ENCODE assay signal across 1 cellular context in the genomic region with DNA sequence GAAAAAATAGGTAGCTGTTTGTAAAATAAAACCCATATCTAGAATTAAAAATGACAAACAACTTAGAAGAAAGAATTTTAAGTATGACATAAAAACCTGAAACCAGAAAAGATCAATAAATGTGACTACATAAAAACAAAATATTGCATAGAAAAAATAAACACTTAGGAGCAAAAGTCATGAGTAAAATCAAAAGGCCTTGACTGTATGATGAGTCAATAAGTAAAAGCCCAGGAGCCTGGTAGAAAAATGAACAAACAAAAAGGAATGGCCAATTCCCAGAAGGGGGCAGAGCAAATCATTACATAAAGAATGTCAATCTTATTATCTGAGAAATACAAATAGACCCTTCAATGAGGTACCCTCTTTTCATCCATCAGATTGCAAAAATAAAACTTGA.
TF ChIP-seq lines count a peak whose summit lies in the region.

No MANE protein-coding gene starts in this region.

TF ChIP-seq in HepG2, 621 proteins besides CTCF, POLR2A, EP300 and RAD21 (continued from another document and continues in another):
- TF ChIP-seq FOXA1 (IDR thresholded peaks at IDR 0.05) = no peak
- 0 out of 2 replicates have a peak, but pooled peaks have one; percentile 18 for TF ChIP-seq FOXA1 (CRISPR knock-in tag; IDR thresholded peaks at IDR 0.05)
- no peak for TF ChIP-seq ZNF136 (CRISPR knock-in tag; IDR thresholded peaks at IDR 0.05; ENCODE audit: low read depth)
- no peak for TF ChIP-seq HNRNPK (IDR thresholded peaks at IDR 0.05; ENCODE audit: low read depth, low read length, poor library complexity, severe bottlenecking)
- no peak for TF ChIP-seq MIXL1 (CRISPR knock-in tag; IDR thresholded peaks at IDR 0.05)
- 0 out of 2 replicates have a peak, but pooled peaks have one; percentile 17 for TF ChIP-seq NR2F6 (IDR thresholded peaks at IDR 0.05)
- TF ChIP-seq NR2F6 (CRISPR knock-in tag; IDR thresholded peaks at IDR 0.05) = no peak
- no peak for TF ChIP-seq AGO2 (optimal IDR thresholded peaks at IDR 0.05; ENCODE audit: low read depth, low read length)
- TF ChIP-seq SMAD1 (CRISPR knock-in tag; IDR thresholded peaks at IDR 0.05; ENCODE audit: borderline replicate concordance, low read depth) = no peak
- no peak for TF ChIP-seq CEBPG (CRISPR knock-in tag; IDR thresholded peaks at IDR 0.05)
- TF ChIP-seq HMGA1 (CRISPR knock-in tag; conservative IDR thresholded peaks at IDR 0.05) = no peak
- no peak for TF ChIP-seq ZNF839 (CRISPR knock-in tag; IDR thresholded peaks at IDR 0.05; ENCODE audit: borderline replicate concordance)
- TF ChIP-seq ZNF30 (CRISPR knock-in tag; IDR thresholded peaks at IDR 0.05) = no peak
- TF ChIP-seq POLR2AphosphoS2 (IDR thresholded peaks at IDR 0.05; ENCODE audit: low read depth, low read length) = no peak
- TF ChIP-seq, protein P1, sequence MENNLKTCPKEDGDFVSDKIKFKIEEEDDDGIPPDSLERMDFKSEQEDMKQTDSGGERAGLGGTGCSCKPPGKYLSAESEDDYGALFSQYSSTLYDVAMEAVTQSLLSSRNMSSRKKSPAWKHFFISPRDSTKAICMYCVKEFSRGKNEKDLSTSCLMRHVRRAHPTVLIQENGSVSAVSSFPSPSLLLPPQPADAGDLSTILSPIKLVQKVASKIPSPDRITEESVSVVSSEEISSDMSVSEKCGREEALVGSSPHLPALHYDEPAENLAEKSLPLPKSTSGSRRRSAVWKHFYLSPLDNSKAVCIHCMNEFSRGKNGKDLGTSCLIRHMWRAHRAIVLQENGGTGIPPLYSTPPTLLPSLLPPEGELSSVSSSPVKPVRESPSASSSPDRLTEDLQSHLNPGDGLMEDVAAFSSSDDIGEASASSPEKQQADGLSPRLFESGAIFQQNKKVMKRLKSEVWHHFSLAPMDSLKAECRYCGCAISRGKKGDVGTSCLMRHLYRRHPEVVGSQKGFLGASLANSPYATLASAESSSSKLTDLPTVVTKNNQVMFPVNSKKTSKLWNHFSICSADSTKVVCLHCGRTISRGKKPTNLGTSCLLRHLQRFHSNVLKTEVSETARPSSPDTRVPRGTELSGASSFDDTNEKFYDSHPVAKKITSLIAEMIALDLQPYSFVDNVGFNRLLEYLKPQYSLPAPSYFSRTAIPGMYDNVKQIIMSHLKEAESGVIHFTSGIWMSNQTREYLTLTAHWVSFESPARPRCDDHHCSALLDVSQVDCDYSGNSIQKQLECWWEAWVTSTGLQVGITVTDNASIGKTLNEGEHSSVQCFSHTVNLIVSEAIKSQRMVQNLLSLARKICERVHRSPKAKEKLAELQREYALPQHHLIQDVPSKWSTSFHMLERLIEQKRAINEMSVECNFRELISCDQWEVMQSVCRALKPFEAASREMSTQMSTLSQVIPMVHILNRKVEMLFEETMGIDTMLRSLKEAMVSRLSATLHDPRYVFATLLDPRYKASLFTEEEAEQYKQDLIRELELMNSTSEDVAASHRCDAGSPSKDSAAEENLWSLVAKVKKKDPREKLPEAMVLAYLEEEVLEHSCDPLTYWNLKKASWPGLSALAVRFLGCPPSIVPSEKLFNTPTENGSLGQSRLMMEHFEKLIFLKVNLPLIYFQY (CRISPR knock-in tag; IDR thresholded peaks at IDR 0.05; ENCODE audit: borderline replicate concordance) = no peak
- no peak for TF ChIP-seq ZNF749 (CRISPR knock-in tag; IDR thresholded peaks at IDR 0.05; ENCODE audit: borderline replicate concordance)
- peak; percentile 67 for TF ChIP-seq FOXA3 (CRISPR knock-in tag; IDR thresholded peaks at IDR 0.05)
- TF ChIP-seq, protein P2, sequence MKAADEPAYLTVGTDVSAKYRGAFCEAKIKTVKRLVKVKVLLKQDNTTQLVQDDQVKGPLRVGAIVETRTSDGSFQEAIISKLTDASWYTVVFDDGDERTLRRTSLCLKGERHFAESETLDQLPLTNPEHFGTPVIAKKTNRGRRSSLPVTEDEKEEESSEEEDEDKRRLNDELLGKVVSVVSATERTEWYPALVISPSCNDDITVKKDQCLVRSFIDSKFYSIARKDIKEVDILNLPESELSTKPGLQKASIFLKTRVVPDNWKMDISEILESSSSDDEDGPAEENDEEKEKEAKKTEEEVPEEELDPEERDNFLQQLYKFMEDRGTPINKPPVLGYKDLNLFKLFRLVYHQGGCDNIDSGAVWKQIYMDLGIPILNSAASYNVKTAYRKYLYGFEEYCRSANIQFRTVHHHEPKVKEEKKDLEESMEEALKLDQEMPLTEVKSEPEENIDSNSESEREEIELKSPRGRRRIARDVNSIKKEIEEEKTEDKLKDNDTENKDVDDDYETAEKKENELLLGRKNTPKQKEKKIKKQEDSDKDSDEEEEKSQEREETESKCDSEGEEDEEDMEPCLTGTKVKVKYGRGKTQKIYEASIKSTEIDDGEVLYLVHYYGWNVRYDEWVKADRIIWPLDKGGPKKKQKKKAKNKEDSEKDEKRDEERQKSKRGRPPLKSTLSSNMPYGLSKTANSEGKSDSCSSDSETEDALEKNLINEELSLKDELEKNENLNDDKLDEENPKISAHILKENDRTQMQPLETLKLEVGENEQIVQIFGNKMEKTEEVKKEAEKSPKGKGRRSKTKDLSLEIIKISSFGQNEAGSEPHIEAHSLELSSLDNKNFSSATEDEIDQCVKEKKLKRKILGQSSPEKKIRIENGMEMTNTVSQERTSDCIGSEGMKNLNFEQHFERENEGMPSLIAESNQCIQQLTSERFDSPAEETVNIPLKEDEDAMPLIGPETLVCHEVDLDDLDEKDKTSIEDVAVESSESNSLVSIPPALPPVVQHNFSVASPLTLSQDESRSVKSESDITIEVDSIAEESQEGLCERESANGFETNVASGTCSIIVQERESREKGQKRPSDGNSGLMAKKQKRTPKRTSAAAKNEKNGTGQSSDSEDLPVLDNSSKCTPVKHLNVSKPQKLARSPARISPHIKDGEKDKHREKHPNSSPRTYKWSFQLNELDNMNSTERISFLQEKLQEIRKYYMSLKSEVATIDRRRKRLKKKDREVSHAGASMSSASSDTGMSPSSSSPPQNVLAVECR (CRISPR knock-in tag; IDR thresholded peaks at IDR 0.05; ENCODE audit: borderline replicate concordance) = no peak
- no peak for TF ChIP-seq TBX2 (CRISPR knock-in tag; IDR thresholded peaks at IDR 0.05; ENCODE audit: borderline replicate concordance)
- no peak for TF ChIP-seq ZNF292 (CRISPR knock-in tag; IDR thresholded peaks at IDR 0.05; ENCODE audit: borderline replicate concordance, low read depth)
- TF ChIP-seq SMC3 (IDR thresholded peaks at IDR 0.05; ENCODE audit: low read length) = no peak
- TF ChIP-seq ETV6 (CRISPR knock-in tag; conservative IDR thresholded peaks at IDR 0.05) = no peak
- TF ChIP-seq ZNF451 (CRISPR knock-in tag; IDR thresholded peaks at IDR 0.05) = no peak
- TF ChIP-seq SAP130 (CRISPR knock-in tag; IDR thresholded peaks at IDR 0.05; ENCODE audit: low read depth) = peak; percentile 26; the same call in 1 of the 2 replicates
- TF ChIP-seq ZNF260 (CRISPR knock-in tag; IDR thresholded peaks at IDR 0.05; ENCODE audit: borderline replicate concordance, low read depth) = no peak
- no peak for TF ChIP-seq HNRNPLL (IDR thresholded peaks at IDR 0.05; ENCODE audit: low read depth, low read length, poor library complexity, severe bottlenecking)
- TF ChIP-seq, protein P3, sequence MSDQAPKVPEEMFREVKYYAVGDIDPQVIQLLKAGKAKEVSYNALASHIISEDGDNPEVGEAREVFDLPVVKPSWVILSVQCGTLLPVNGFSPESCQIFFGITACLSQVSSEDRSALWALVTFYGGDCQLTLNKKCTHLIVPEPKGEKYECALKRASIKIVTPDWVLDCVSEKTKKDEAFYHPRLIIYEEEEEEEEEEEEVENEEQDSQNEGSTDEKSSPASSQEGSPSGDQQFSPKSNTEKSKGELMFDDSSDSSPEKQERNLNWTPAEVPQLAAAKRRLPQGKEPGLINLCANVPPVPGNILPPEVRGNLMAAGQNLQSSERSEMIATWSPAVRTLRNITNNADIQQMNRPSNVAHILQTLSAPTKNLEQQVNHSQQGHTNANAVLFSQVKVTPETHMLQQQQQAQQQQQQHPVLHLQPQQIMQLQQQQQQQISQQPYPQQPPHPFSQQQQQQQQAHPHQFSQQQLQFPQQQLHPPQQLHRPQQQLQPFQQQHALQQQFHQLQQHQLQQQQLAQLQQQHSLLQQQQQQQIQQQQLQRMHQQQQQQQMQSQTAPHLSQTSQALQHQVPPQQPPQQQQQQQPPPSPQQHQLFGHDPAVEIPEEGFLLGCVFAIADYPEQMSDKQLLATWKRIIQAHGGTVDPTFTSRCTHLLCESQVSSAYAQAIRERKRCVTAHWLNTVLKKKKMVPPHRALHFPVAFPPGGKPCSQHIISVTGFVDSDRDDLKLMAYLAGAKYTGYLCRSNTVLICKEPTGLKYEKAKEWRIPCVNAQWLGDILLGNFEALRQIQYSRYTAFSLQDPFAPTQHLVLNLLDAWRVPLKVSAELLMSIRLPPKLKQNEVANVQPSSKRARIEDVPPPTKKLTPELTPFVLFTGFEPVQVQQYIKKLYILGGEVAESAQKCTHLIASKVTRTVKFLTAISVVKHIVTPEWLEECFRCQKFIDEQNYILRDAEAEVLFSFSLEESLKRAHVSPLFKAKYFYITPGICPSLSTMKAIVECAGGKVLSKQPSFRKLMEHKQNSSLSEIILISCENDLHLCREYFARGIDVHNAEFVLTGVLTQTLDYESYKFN (CRISPR knock-in tag; conservative IDR thresholded peaks at IDR 0.05) = peak; percentile 50
- no peak for TF ChIP-seq SP1 (IDR thresholded peaks at IDR 0.05)
- no peak for TF ChIP-seq SP1 (CRISPR knock-in tag; IDR thresholded peaks at IDR 0.05)
- TF ChIP-seq MEF2D (CRISPR knock-in tag; IDR thresholded peaks at IDR 0.05) = no peak
- TF ChIP-seq TCF7 (IDR thresholded peaks at IDR 0.05; ENCODE audit: low read depth) = peak; percentile 54
- peak; percentile 75 for TF ChIP-seq GATAD2A (CRISPR knock-in tag; IDR thresholded peaks at IDR 0.05)
- TF ChIP-seq NFATC3 (CRISPR knock-in tag; IDR thresholded peaks at IDR 0.05) = no peak
- no peak for TF ChIP-seq KLF12 (CRISPR knock-in tag; IDR thresholded peaks at IDR 0.05; ENCODE audit: borderline replicate concordance)
- no peak for TF ChIP-seq YEATS4 (CRISPR knock-in tag; IDR thresholded peaks at IDR 0.05; ENCODE audit: borderline replicate concordance)
- TF ChIP-seq ONECUT2 (CRISPR knock-in tag; IDR thresholded peaks at IDR 0.05) = peak; percentile 38; the same call in 1 of the 2 replicates
- TF ChIP-seq PTBP1 (IDR thresholded peaks at IDR 0.05; ENCODE audit: low read depth, low read length, poor library complexity, severe bottlenecking) = no peak
- no peak for TF ChIP-seq GABPB1 (CRISPR knock-in tag; IDR thresholded peaks at IDR 0.05)
- TF ChIP-seq SOX6 (IDR thresholded peaks at IDR 0.05) = no peak
- peak; percentile 34; the same call in 1 of the 2 replicates for TF ChIP-seq SOX6 (CRISPR knock-in tag; IDR thresholded peaks at IDR 0.05)
- TF ChIP-seq, protein P4, sequence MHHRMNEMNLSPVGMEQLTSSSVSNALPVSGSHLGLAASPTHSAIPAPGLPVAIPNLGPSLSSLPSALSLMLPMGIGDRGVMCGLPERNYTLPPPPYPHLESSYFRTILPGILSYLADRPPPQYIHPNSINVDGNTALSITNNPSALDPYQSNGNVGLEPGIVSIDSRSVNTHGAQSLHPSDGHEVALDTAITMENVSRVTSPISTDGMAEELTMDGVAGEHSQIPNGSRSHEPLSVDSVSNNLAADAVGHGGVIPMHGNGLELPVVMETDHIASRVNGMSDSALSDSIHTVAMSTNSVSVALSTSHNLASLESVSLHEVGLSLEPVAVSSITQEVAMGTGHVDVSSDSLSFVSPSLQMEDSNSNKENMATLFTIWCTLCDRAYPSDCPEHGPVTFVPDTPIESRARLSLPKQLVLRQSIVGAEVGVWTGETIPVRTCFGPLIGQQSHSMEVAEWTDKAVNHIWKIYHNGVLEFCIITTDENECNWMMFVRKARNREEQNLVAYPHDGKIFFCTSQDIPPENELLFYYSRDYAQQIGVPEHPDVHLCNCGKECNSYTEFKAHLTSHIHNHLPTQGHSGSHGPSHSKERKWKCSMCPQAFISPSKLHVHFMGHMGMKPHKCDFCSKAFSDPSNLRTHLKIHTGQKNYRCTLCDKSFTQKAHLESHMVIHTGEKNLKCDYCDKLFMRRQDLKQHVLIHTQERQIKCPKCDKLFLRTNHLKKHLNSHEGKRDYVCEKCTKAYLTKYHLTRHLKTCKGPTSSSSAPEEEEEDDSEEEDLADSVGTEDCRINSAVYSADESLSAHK (CRISPR knock-in tag; IDR thresholded peaks at IDR 0.05; ENCODE audit: borderline replicate concordance) = no peak
- peak; percentile 21; the same call in 1 of the 2 replicates for TF ChIP-seq FOXJ3 (CRISPR knock-in tag; IDR thresholded peaks at IDR 0.05; ENCODE audit: borderline replicate concordance)
- TF ChIP-seq ELF1 (CRISPR knock-in tag; IDR thresholded peaks at IDR 0.05) = no peak
- TF ChIP-seq ZNF709 (CRISPR knock-in tag; IDR thresholded peaks at IDR 0.05) = no peak
- TF ChIP-seq FOSL1 (CRISPR knock-in tag; IDR thresholded peaks at IDR 0.05; ENCODE audit: borderline replicate concordance) = no peak
- TF ChIP-seq ZNF776 (CRISPR knock-in tag; IDR thresholded peaks at IDR 0.05) = no peak
- no peak for TF ChIP-seq SIX4 (CRISPR knock-in tag; IDR thresholded peaks at IDR 0.05)
- TF ChIP-seq HOXD1 (CRISPR knock-in tag; IDR thresholded peaks at IDR 0.05) = no peak
- TF ChIP-seq, protein P5, sequence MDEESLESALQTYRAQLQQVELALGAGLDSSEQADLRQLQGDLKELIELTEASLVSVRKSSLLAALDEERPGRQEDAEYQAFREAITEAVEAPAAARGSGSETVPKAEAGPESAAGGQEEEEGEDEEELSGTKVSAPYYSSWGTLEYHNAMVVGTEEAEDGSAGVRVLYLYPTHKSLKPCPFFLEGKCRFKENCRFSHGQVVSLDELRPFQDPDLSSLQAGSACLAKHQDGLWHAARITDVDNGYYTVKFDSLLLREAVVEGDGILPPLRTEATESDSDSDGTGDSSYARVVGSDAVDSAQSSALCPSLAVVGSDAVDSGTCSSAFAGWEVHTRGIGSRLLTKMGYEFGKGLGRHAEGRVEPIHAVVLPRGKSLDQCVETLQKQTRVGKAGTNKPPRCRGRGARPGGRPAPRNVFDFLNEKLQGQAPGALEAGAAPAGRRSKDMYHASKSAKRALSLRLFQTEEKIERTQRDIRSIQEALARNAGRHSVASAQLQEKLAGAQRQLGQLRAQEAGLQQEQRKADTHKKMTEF (CRISPR knock-in tag; IDR thresholded peaks at IDR 0.05) = 0 out of 2 replicates have a peak, but pooled peaks have one; percentile 19
